In genomic region chr22:41092847-41093371, GRCh38 we compare ENCODE assay signal across 8 cellular contexts. TPM values are rescaled to one million over a fixed set of nuclear protein-coding genes. Genes with fewer than 3 reads are reported as not detected.
DNase-seq lines count a peak whose midpoint lies in the region; ATAC-seq and TF ChIP-seq lines count a peak whose summit lies in the region.

No MANE protein-coding gene starts in this region.

- H3K9me3 Mint-ChIP-seq in activated CD4-positive, alpha-beta T cell treated with anti-CD3 and anti-CD28 coated beads for 36 hours (ENCODE audit: low read depth): no peaks in the 10 kb centered on the region

- peak overlapping the region; percentile 98 for H3K4me3 Mint-ChIP-seq in activated CD4-positive, alpha-beta T cell treated with anti-CD3 and anti-CD28 coated beads for 36 hours

- H3K9me3 ChIP-seq in WERI-Rb-1 (ENCODE audit: severe bottlenecking): no peaks in the 10 kb centered on the region
- no peaks in the 10 kb centered on the region for H3K9me3 ChIP-seq in esophagus (ENCODE audit: control insufficient read depth in 2 of 2, insufficient read depth in 1 of 2, low read depth in 1 of 2, low read length in 1 of 2)
- H3K9me3 ChIP-seq in muscle layer of duodenum (ENCODE audit: control insufficient read depth in 1 of 2, low read length in 2 of 2): no peaks in the 10 kb centered on the region

- intact Hi-C loops in activated CD4-positive, alpha-beta T cell treated with anti-CD3 and anti-CD28 coated beads for 36 hours (cut with DNase I, micrococcal nuclease): loop anchor here (2.0 to 5.0 kb wide), 4 partner anchors 114 to 1051 kb away; partner anchors contain the start of genes L3MBTL2 (in 1 of the 2), ST13 (in 1 of the 2), TOB2 (in 1 of the 2) and XPNPEP3 (in 1 of the 2)

- H3K27ac ChIP-seq in WERI-Rb-1 (peak overlapping the region; percentile 100), esophagus (ENCODE audit: low read depth in 2 of 2, low read length in 1 of 2) (peak overlapping the region; percentile 100), muscle layer of duodenum (ENCODE audit: low read length) (peak overlapping the region; percentile 92)

- DNase-seq in activated CD4-positive, alpha-beta T cell treated with anti-CD3 and anti-CD28 coated beads for 36 hours: peak; percentile 56
- no peak for DNase-seq in activated CD4-positive, alpha-beta T cell treated with anti-CD3 and anti-CD28 coated beads, Interleukin-2, amount 50 U/mL, for 1 hour
- DNase-seq in Kasumi-1 (lab: John Stamatoyannopoulos, UW): peak; percentile 16 to 42
- DNase-seq in WERI-Rb-1: no peak

- TF ChIP-seq CTCF in WERI-Rb-1 (IDR thresholded peaks at IDR 0.05; ENCODE audit: low read depth, low read length): no peak

- peaks cover 21% of the 10 kb centered on the region for H3K36me3 Mint-ChIP-seq in activated CD4-positive, alpha-beta T cell treated with anti-CD3 and anti-CD28 coated beads for 36 hours (ENCODE audit: low read depth)

- H3K27ac Mint-ChIP-seq in activated CD4-positive, alpha-beta T cell treated with anti-CD3 and anti-CD28 coated beads for 36 hours: peak overlapping the region; percentile 99

- H3K4me1 Mint-ChIP-seq in activated CD4-positive, alpha-beta T cell treated with anti-CD3 and anti-CD28 coated beads for 36 hours: peaks cover 36% of the 10 kb centered on the region

- no peak for ATAC-seq in activated CD4-positive, alpha-beta T cell treated with anti-CD3 and anti-CD28 coated beads for 36 hours
- ATAC-seq in GM18858 (IDR thresholded peaks at IDR 0.05; ENCODE audit: unreplicated experiment) (no peak), GM21619 (IDR thresholded peaks at IDR 0.05; ENCODE audit: unreplicated experiment) (no peak)

- H3K36me3 ChIP-seq in WERI-Rb-1 (peaks cover 20% of the 10 kb centered on the region), esophagus (ENCODE audit: control insufficient read depth in 2 of 2, insufficient read depth in 2 of 2, low read length in 1 of 2) (no peaks in the 10 kb centered on the region), muscle layer of duodenum (ENCODE audit: control insufficient read depth in 1 of 2, insufficient read depth in 2 of 2, low read length in 2 of 2) (peaks cover 0 to 4% of the 10 kb centered on the region in 2 donors)

- H3K27me3 ChIP-seq in WERI-Rb-1 (ENCODE audit: insufficient read depth, low read depth, severe bottlenecking) (no peaks in the 10 kb centered on the region), esophagus (ENCODE audit: control insufficient read depth in 1 of 2, insufficient read depth in 2 of 2, low read length in 2 of 2) (no peaks in the 10 kb centered on the region), muscle layer of duodenum (ENCODE audit: low read depth, low read length) (no peaks in the 10 kb centered on the region)

- peak overlapping the region; percentile 62 for H3K4me3 ChIP-seq in WERI-Rb-1 (ENCODE audit: low read depth, low read length)
- peak overlapping the region; percentile 81 to 91 for H3K4me3 ChIP-seq in esophagus (ENCODE audit: low read depth in 1 of 2, low read length in 2 of 2)
- H3K4me3 ChIP-seq in muscle layer of duodenum (ENCODE audit: low read depth in 1 of 2, low read length in 2 of 2): peak overlapping the region; percentile 92 to 93

- CTCF ChIA-PET in activated CD4-positive, alpha-beta T cell treated with anti-CD3 and anti-CD28 coated beads for 36 hours (lab: Charles Lee): interaction anchor here (0.8 to 3.2 kb wide), 7 partner anchors 14 to 194 kb away, joined by 3 to 15 read pairs (median 5); partner anchors contain the start of gene RBX1

- POLR2A ChIA-PET in activated CD4-positive, alpha-beta T cell treated with anti-CD3 and anti-CD28 coated beads for 36 hours (lab: Charles Lee): interaction anchor here (0.7 to 4.6 kb wide), 6 partner anchors 9 to 1168 kb away, joined by 3 to 23 read pairs (median 4); partner anchors contain the start of gene RBX1

- 0 to 1% methylated on average over 29 to 31 of the region's 31 CpGs for WGBS in esophagus, 2 donors

- peaks cover 0 to 2% of the 10 kb centered on the region in 2 donors for H3K4me1 ChIP-seq in esophagus (ENCODE audit: control insufficient read depth in 2 of 2, insufficient read depth in 2 of 2, low read length in 1 of 2)
- H3K4me1 ChIP-seq in muscle layer of duodenum (ENCODE audit: control insufficient read depth in 1 of 2, insufficient read depth in 2 of 2, low read length in 2 of 2): peaks cover 6 to 29% of the 10 kb centered on the region in 2 donors

- no peaks in the 10 kb centered on the region for H3K27me3 Mint-ChIP-seq in activated CD4-positive, alpha-beta T cell treated with anti-CD3 and anti-CD28 coated beads for 36 hours

RNA-seq across cellular contexts. Expression of gene EP300, which starts 0.5 kb away (rescaled TPM):
- 10 to 100 TPM; 40.5 to 61.2 TPM for total RNA-seq in activated CD4-positive, alpha-beta T cell treated with anti-CD3 and anti-CD28 coated beads for 36 hours
- polyA plus RNA-seq in esophagus: 10 to 100 TPM; 11.6 to 13.7 TPM

Comparison
In these comparisons a context has a peak if more than half of its experiments do, and no peak if none do; other contexts are left out.
1. DNase-seq: peak in activated CD4-positive, alpha-beta T cell treated with anti-CD3 and anti-CD28 coated beads for 36 hours (single experiment) and Kasumi-1 (2 of 2); none in activated CD4-positive, alpha-beta T cell treated with anti-CD3 and anti-CD28 coated beads, Interleukin-2, amount 50 U/mL, for 1 hour (single experiment) and WERI-Rb-1 (single experiment).
2. Peak in every context shown above with its lines, with median percentiles within 50 percentile points of each other: H3K27ac ChIP-seq and H3K4me3 ChIP-seq.